Comparison of ENCODE assay signal across 8 cellular contexts in genomic region chr3:49454457-49454856, GRCh38. TPM values are rescaled to one million over a fixed set of nuclear protein-coding genes. Genes with fewer than 3 reads are reported as not detected.
DNase-seq lines count a peak whose midpoint lies in the region; TF ChIP-seq lines count a peak whose summit lies in the region.

No MANE protein-coding gene starts in this region.

- H3K27ac Mint-ChIP-seq in neural progenitor cell = no peak overlapping the region

- H4K20me1 ChIP-seq in neural progenitor cell (ENCODE audit: low read depth) = no peaks in the 10 kb centered on the region

- TF ChIP-seq CTCF in coronary artery (IDR thresholded peaks at IDR 0.05) (no peak), neural progenitor cell (IDR thresholded peaks at IDR 0.05) (peak; percentile 48)

- H3K27me3 Mint-ChIP-seq in neural progenitor cell (ENCODE audit: insufficient read depth, low read depth) = peaks cover 9% of the 10 kb centered on the region

- H3K9me3 ChIP-seq in neural progenitor cell (ENCODE audit: low read depth) = no peaks in the 10 kb centered on the region

- peak; percentile 46 for DNase-seq in G401 (ENCODE audit: low spot score)
- peak; percentile 6 for DNase-seq in NCI-H1105 (lab: John Stamatoyannopoulos, UW)
- no peak for DNase-seq in coronary artery (ENCODE audit: low spot score)
- peak; percentile 59 for DNase-seq in neural progenitor cell (ENCODE audit: low spot score)
- no peak for DNase-seq in activated CD4-positive, alpha-beta T cell treated with anti-CD3 and anti-CD28 coated beads for 48 hours
- DNase-seq in central memory CD4-positive, alpha-beta T cell = no peak
- DNase-seq in activated CD4-positive, CD25-positive, alpha-beta regulatory T cell treated with anti-CD3 and anti-CD28 coated beads, Interleukin-2, amount 50 U/mL, for 72 hours = no peak
- no peak for DNase-seq in germinal center (ENCODE audit: low spot score)

- H3K4me2 ChIP-seq in neural progenitor cell = no peak overlapping the region

- H3K9me3 Mint-ChIP-seq in neural progenitor cell = no peaks in the 10 kb centered on the region

- peaks cover 9% of the 10 kb centered on the region for H3F3A ChIP-seq in neural progenitor cell (ENCODE audit: low read depth)

- H2AFZ ChIP-seq in neural progenitor cell (replicated peaks) = peak overlapping the region; percentile 45

- H3K4me3 ChIP-seq in coronary artery = no peak overlapping the region
- no peak overlapping the region for H3K4me3 ChIP-seq in neural progenitor cell

- in situ Hi-C loops in G401 (cut with HindIII; ENCODE audit: low sequenced_read_pairs) = no loop called here

- no peaks in the 10 kb centered on the region for H3K79me2 ChIP-seq in neural progenitor cell (ENCODE audit: low read depth)

- H3K4me3 Mint-ChIP-seq in neural progenitor cell = no peak overlapping the region

- H3K36me3 ChIP-seq in neural progenitor cell = no peaks in the 10 kb centered on the region

- peaks cover 24% of the 10 kb centered on the region for H3K4me1 Mint-ChIP-seq in neural progenitor cell

- peaks cover 20% of the 10 kb centered on the region for H3K4me1 ChIP-seq in neural progenitor cell

- H3K36me3 Mint-ChIP-seq in neural progenitor cell = no peaks in the 10 kb centered on the region

- H3K9ac ChIP-seq in neural progenitor cell = no peak overlapping the region

- H3K27ac ChIP-seq in coronary artery = peak overlapping the region; percentile 3 to 46
- no peak overlapping the region for H3K27ac ChIP-seq in neural progenitor cell

- no peaks in the 10 kb centered on the region for H3K27me3 ChIP-seq in neural progenitor cell

RNA-seq across cellular contexts. Expression of gene DAG1, which starts 15.6 kb away (rescaled TPM):
- 91.3 and 143 TPM in 2 replicates for total RNA-seq in G401 (2014; rRNA removed; shearing (Covaris generic))
- 67.5 and 94.5 TPM in 2 replicates for total RNA-seq in neural progenitor cell (ENCODE audit: low replicate concordance)

RNA-seq across cellular contexts. Expression of gene NICN1, which starts 25.3 kb away (rescaled TPM):
- total RNA-seq in G401 (2014; rRNA removed; shearing (Covaris generic)) = 7.4 and 7.8 TPM in 2 replicates
- total RNA-seq in neural progenitor cell (ENCODE audit: low replicate concordance) = 6.6 and 12.4 TPM in 2 replicates

RNA-seq across cellular contexts. Expression of gene AMT, which starts 32.2 kb away (rescaled TPM):
- 0.14 and 0.55 TPM in 2 replicates for total RNA-seq in G401 (2014; rRNA removed; shearing (Covaris generic))
- 35.4 and 46.0 TPM in 2 replicates for total RNA-seq in neural progenitor cell (ENCODE audit: low replicate concordance)

RNA-seq across cellular contexts. Expression of gene TCTA, which starts 42.2 kb away (rescaled TPM):
- 23.7 and 25.7 TPM in 2 replicates for total RNA-seq in G401 (2014; rRNA removed; shearing (Covaris generic))
- total RNA-seq in neural progenitor cell (ENCODE audit: low replicate concordance) = 1.4 and 5.2 TPM in 2 replicates

RNA-seq across cellular contexts. Expression of gene RHOA, which starts 42.7 kb away (rescaled TPM):
- total RNA-seq in G401 (2014; rRNA removed; shearing (Covaris generic)) = 562 and 605 TPM in 2 replicates
- 449 and 460 TPM in 2 replicates for total RNA-seq in neural progenitor cell (ENCODE audit: low replicate concordance)

Comparison
In these comparisons a context has a peak if more than half of its experiments do, and no peak if none do; other contexts are left out.
1. DNase-seq: peak in G401 (single experiment), NCI-H1105 (single experiment) and neural progenitor cell (single experiment); none in coronary artery (single experiment), activated CD4-positive, alpha-beta T cell treated with anti-CD3 and anti-CD28 coated beads for 48 hours (single experiment), central memory CD4-positive, alpha-beta T cell (single experiment), activated CD4-positive, CD25-positive, alpha-beta regulatory T cell treated with anti-CD3 and anti-CD28 coated beads, Interleukin-2, amount 50 U/mL, for 72 hours (single experiment) and germinal center (single experiment).
2. RNA of gene AMT, which starts 32.2 kb away (total RNA-seq): 35.4 to 46.0 TPM in neural progenitor cell; 0.14 to 0.55 TPM in G401; every median in the first group is over 10 times any median in the second.